ENCODE assay signal across 13 cellular contexts in genomic region chr15:79523266-79523665, GRCh38.
A peak's percentile ranks its signal among the peaks of the same experiment; 100 is the strongest.
DNase-seq lines count a peak whose midpoint lies in the region; ATAC-seq and TF ChIP-seq lines count a peak whose summit lies in the region.
"Had no signal": no experiment of that assay in that cellular context is flagged by ENCODE, and none has a peak within 500 bp of the region (broad histone marks: within the 10 kb centered on the region; RNA-seq: fewer than 3 reads in every experiment).

No MANE protein-coding gene starts in this region.

- no peak for TF ChIP-seq POLR2A in NB4 (IDR thresholded peaks at IDR 0.05; ENCODE audit: extremely low read depth, insufficient read length)

- H3K4me3 ChIP-seq in right atrium auricular region, result no peak overlapping the region
- H3K4me3 ChIP-seq in NB4 (ENCODE audit: low read depth, low read length), result no peak overlapping the region
- no peak overlapping the region for H3K4me3 ChIP-seq in fibroblast of villous mesenchyme (ENCODE audit: low read depth, low read length)

- POLR2A ChIA-PET in RWPE1 (lab: Yijun Ruan, JAX; ENCODE audit: low non-redundant PET), result no interaction called here

- no peaks in the 10 kb centered on the region for H3K36me3 ChIP-seq in right atrium auricular region

- ATAC-seq in left cardiac atrium, result no peak

- H3K4me1 ChIP-seq in right atrium auricular region, result no peaks in the 10 kb centered on the region

- CTCF ChIA-PET in RWPE1 (lab: Yijun Ruan, JAX), result interaction anchor here (0.6 kb wide), 1 partner anchor 14 kb away, joined by 3 read pairs; no protein-coding TSS in a partner anchor

- DNase-seq in right atrium auricular region (ENCODE audit: low spot score) (peak; percentile 9), left cardiac atrium (no peak), NB4 (ENCODE audit: low read depth) (peak; percentile 19), fibroblast of villous mesenchyme (ENCODE audit: low read depth) (peak; percentile 56), RWPE1 (ENCODE audit: low spot score) (no peak), NCI-H510A treated with DMSO at 0.1 percent for 48 hours (lab: John Stamatoyannopoulos, UW) (no peak)
- DNase-seq in stimulated activated CD4-positive, alpha-beta T cell treated with anti-CD3 and anti-CD28 coated beads, Interleukin-2, amount 100 ng/mL, for 48 hours, result no peak
- DNase-seq: AML-193; NCI-H1092 treated with DMSO at 0.1 percent for 48 hours; NCI-H187; NCI-H446; NK-92 treated with Interleukin-12 subunit alpha and Interleukin-12 subunit beta, amount 100 ng/mL, for 24 hours; SIG-M5 had no signal

- no peaks in the 10 kb centered on the region for H3K9me3 ChIP-seq in right atrium auricular region

- TF ChIP-seq CTCF in right atrium auricular region (IDR thresholded peaks at IDR 0.05), result no peak
- TF ChIP-seq CTCF in NB4 (IDR thresholded peaks at IDR 0.05; ENCODE audit: low read depth, low read length), result no peak
- TF ChIP-seq CTCF in fibroblast of villous mesenchyme (IDR thresholded peaks at IDR 0.05; ENCODE audit: insufficient read depth, low read depth, low read length), result no peak
- no peak for TF ChIP-seq CTCF in RWPE1 (conservative IDR thresholded peaks at IDR 0.05; ENCODE audit: low read depth)

- intact Hi-C loops in left cardiac atrium (cut with DNase I), result no loop called here

- H3K27ac ChIP-seq in right atrium auricular region (no peak overlapping the region), RWPE1 (no peak overlapping the region)

- H3K27me3 ChIP-seq in right atrium auricular region, result no peaks in the 10 kb centered on the region

Comparison
In these comparisons a context has a peak if more than half of its experiments do, and no peak if none do; other contexts are left out.
1. DNase-seq: peak in right atrium auricular region (single experiment), NB4 (single experiment) and fibroblast of villous mesenchyme (single experiment); none in left cardiac atrium (single experiment), RWPE1 (single experiment), stimulated activated CD4-positive, alpha-beta T cell treated with anti-CD3 and anti-CD28 coated beads, Interleukin-2, amount 100 ng/mL, for 48 hours (0 of 2) and NCI-H510A treated with DMSO at 0.1 percent for 48 hours (single experiment).